8 cellular contexts compared by ENCODE assay signal in the genomic region with DNA sequence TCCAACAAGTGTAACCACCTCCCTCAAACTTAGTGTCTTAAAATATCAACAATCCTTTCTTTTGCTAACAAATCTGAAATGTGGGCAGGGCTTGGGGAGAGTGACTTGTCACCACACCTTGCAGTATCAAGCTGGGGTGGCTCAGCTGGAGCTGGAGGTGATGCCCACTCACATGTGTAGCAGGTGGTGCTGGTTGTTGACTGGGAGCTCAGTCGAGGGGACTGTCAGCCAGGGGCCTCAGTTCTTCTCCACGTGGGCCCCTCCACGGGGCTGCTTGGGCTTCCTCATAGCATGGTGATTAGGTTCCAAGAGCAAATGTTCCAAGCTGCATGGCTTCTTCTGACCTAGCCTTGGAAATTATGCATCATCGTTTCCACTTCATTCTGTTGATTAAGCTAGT. TPM values are rescaled to one million over a fixed set of nuclear protein-coding genes. Genes with fewer than 3 reads are reported as not detected.
"Had no signal": no experiment of that assay in that cellular context is flagged by ENCODE, and none has a peak within 500 bp of the region (broad histone marks: within the 10 kb centered on the region; RNA-seq: fewer than 3 reads in every experiment).

No MANE protein-coding gene starts in this region.

- H3K4me1 Mint-ChIP-seq: IgD-negative memory B cell had no signal

- DNase-seq: H9, HCEC 1CT had no signal

- H3K9me3 Mint-ChIP-seq: GM23338, H9 had no signal

- FAIRE-seq: H1, H54, HepG2 had no signal

- H3K36me3 Mint-ChIP-seq: IgD-negative memory B cell had no signal

- H3K4me3 Mint-ChIP-seq: GM23338, H9, IgD-negative memory B cell had no signal

- ATAC-seq: GM23338, HepG2 had no signal

- H3K27ac Mint-ChIP-seq: GM23338, H9 had no signal

RNA-seq across cellular contexts. Expression of a gene that starts 32.6 kb away (rescaled TPM):
- total RNA-seq: HT-29 had no signal
